ENCODE assay signal across 8 cellular contexts in genomic region chr6:27146706-27147507, GRCh38.
DNase-seq lines count a peak whose midpoint lies in the region; ATAC-seq and TF ChIP-seq lines count a peak whose summit lies in the region.

No MANE protein-coding gene starts in this region.

- 2% methylated on average over 51 of the region's 51 CpGs for WGBS in smooth muscle cell (ENCODE audit: low lambda C conversion rate)

- H3K27ac Mint-ChIP-seq in central memory CD8-positive, alpha-beta T cell (ENCODE audit: low read depth), result no peak overlapping the region

- peak overlapping the region; percentile 87 for H3K4me2 ChIP-seq in smooth muscle cell

- no peaks in the 10 kb centered on the region for H3K9me3 Mint-ChIP-seq in central memory CD8-positive, alpha-beta T cell

- H3K9me3 ChIP-seq in smooth muscle cell (replicated peaks; ENCODE audit: low read depth), result no peaks in the 10 kb centered on the region

- H3K27ac ChIP-seq in VCaP, result peak overlapping the region; percentile 90
- H3K27ac ChIP-seq in smooth muscle cell (ENCODE audit: low read depth), result peak overlapping the region; percentile 72

- H3K4me3 Mint-ChIP-seq in central memory CD8-positive, alpha-beta T cell, result no peak overlapping the region

- H3K4me1 Mint-ChIP-seq in central memory CD8-positive, alpha-beta T cell, result no peaks in the 10 kb centered on the region

- H3K36me3 Mint-ChIP-seq in central memory CD8-positive, alpha-beta T cell (ENCODE audit: insufficient read depth), result peaks cover 1% of the 10 kb centered on the region

- peak overlapping the region; percentile 67 for H3K4me3 ChIP-seq in smooth muscle cell

- H3K4me1 ChIP-seq in smooth muscle cell (ENCODE audit: low read depth), result peaks cover 11% of the 10 kb centered on the region

- H4K20me1 ChIP-seq in smooth muscle cell (ENCODE audit: low read depth), result no peaks in the 10 kb centered on the region

- peaks cover 28% of the 10 kb centered on the region for H3K79me2 ChIP-seq in smooth muscle cell (ENCODE audit: low read depth)

- H3K36me3 ChIP-seq in smooth muscle cell (ENCODE audit: low read depth), result no peaks in the 10 kb centered on the region

- H3K27me3 ChIP-seq in smooth muscle cell (ENCODE audit: low read depth), result no peaks in the 10 kb centered on the region

- peak; percentile 99 for DNase-seq in AG09319 (ENCODE audit: extremely low read depth, low read depth)
- peak; percentile 99 for DNase-seq in NCI-H2171 treated with DMSO at 0.1 percent for 48 hours (lab: John Stamatoyannopoulos, UW)
- peak; percentile 77 to 80 for DNase-seq in central memory CD8-positive, alpha-beta T cell (ENCODE audit: low spot score in 2 of 2)
- DNase-seq in iris pigment epithelial cell (ENCODE audit: low read depth), result peak; percentile 100
- DNase-seq in smooth muscle cell (lab: John Stamatoyannopoulos, UW; ENCODE audit: unreplicated experiment), result peak; percentile 41

- no peak for TF ChIP-seq CTCF in AG09319 (IDR thresholded peaks at IDR 0.05; ENCODE audit: low read depth, low read length)
- no peak for TF ChIP-seq CTCF in VCaP (conservative IDR thresholded peaks at IDR 0.05)
- TF ChIP-seq CTCF in smooth muscle cell (IDR thresholded peaks at IDR 0.05; ENCODE audit: borderline replicate concordance, insufficient read depth, poor library complexity, severe bottlenecking), result no peak

- peak overlapping the region; percentile 59 for H3K9ac ChIP-seq in smooth muscle cell (ENCODE audit: low read depth)

- H3F3A ChIP-seq in smooth muscle cell (ENCODE audit: low read depth), result no peaks in the 10 kb centered on the region

- no peaks in the 10 kb centered on the region for H3K27me3 Mint-ChIP-seq in central memory CD8-positive, alpha-beta T cell

- peak overlapping the region; percentile 40 for H2AFZ ChIP-seq in smooth muscle cell (ENCODE audit: low read depth)

- ATAC-seq in GM18873 (IDR thresholded peaks at IDR 0.05; ENCODE audit: low FRiP score, unreplicated experiment) (peak; percentile 83), HG03103 (IDR thresholded peaks at IDR 0.05; ENCODE audit: low read depth, unreplicated experiment) (peak; percentile 66)
- peak; percentile 87 for ATAC-seq in central memory CD8-positive, alpha-beta T cell (replicated peaks; ENCODE audit: extremely low read depth, poor library complexity, severe bottlenecking)

Comparison
In these comparisons a context has a peak if more than half of its experiments do, and no peak if none do; other contexts are left out.
1. Peak in every context shown above with its lines: DNase-seq, ATAC-seq, H3K4me3 ChIP-seq and H3K27ac ChIP-seq.
2. DNase-seq: peak in every context shown above with its lines; median percentile 100 in iris pigment epithelial cell; 99 in AG09319; 99 in NCI-H2171 treated with DMSO at 0.1 percent for 48 hours; 78 in central memory CD8-positive, alpha-beta T cell; 41 in smooth muscle cell.